In the genomic region with DNA sequence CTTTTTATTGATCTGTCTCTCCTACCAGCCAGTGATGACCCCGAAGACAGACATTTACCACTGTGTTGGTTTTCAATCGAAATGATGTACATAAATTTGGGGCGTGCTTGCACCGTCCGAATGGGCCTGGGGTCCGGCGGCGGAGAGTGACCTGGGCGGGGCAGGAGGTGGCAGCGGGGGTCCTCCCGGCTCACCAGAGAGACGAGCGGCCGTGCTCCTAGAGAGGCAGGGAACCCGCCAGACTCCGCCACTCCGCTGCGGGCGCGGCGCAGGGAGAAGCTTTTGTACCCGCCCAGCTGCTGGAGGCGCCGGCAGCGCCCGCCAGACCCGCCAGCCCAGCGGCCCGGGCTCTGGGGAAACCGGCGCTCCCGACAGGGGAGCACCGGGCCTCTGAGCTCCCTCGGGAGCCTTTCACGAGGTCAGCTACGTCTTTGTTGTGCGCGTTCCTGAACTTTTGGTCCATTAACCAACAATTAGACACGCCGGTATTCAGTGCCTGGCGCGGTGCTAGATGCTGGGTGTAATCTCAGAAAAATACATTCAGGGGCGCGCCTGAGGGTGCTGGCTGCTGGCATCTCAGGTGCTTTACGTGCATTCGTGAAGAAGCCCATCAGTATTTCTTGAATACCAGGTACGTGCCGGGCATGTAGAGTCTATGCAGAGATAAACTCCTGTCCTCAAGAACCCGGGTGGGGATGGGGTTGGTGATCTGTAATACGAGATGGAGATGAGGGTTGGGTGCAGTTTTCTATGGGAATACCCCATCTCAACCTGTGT, we compare ENCODE assay signal across 8 cellular contexts. TPM values are rescaled to one million over a fixed set of nuclear protein-coding genes. Genes with fewer than 3 reads are reported as not detected.
A peak's percentile ranks its signal among the peaks of the same experiment; 100 is the strongest.
DNase-seq lines count a peak whose midpoint lies in the region; ATAC-seq and TF ChIP-seq lines count a peak whose summit lies in the region.

A gene with protein sequence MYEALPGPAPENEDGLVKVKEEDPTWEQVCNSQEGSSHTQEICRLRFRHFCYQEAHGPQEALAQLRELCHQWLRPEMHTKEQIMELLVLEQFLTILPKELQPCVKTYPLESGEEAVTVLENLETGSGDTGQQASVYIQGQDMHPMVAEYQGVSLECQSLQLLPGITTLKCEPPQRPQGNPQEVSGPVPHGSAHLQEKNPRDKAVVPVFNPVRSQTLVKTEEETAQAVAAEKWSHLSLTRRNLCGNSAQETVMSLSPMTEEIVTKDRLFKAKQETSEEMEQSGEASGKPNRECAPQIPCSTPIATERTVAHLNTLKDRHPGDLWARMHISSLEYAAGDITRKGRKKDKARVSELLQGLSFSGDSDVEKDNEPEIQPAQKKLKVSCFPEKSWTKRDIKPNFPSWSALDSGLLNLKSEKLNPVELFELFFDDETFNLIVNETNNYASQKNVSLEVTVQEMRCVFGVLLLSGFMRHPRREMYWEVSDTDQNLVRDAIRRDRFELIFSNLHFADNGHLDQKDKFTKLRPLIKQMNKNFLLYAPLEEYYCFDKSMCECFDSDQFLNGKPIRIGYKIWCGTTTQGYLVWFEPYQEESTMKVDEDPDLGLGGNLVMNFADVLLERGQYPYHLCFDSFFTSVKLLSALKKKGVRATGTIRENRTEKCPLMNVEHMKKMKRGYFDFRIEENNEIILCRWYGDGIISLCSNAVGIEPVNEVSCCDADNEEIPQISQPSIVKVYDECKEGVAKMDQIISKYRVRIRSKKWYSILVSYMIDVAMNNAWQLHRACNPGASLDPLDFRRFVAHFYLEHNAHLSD (plus strand): TSS at position 285 of the 777 bp plus-strand sequence. CDS start 2,242 bp downstream, outside the sequence.

- no peaks in the 10 kb centered on the region for H4K20me1 ChIP-seq in PC-9 (ENCODE audit: insufficient read depth)

- H3K27ac Mint-ChIP-seq in nephron progenitor cell, result no peak within 1 kb of the TSS

- DNase-seq in DMS79 (lab: John Stamatoyannopoulos, UW), result peak; percentile 47
- DNase-seq in Jurkat, Clone E6-1 (ENCODE audit: low read depth, low spot score), result peak; percentile 59
- DNase-seq in PC-9, result peak; percentile 45 to 78
- peak; percentile 16 for DNase-seq in activated effector memory CD4-positive, alpha-beta T cell treated with Interleukin-2 at 50 U/mL for 16 hours
- peak; percentile 75 to 92 for DNase-seq in foreskin fibroblast
- DNase-seq in nephron progenitor cell, result peak; percentile 88
- DNase-seq in substantia nigra (lab: John Stamatoyannopoulos, UW), result peak in 45 of 49 donors; percentile 1 to 83 (median 29)

- peak; percentile 76 for ATAC-seq in GM21529 (IDR thresholded peaks at IDR 0.05; ENCODE audit: unreplicated experiment)

- no peaks in the 10 kb centered on the region for H3K27me3 Mint-ChIP-seq in nephron progenitor cell (ENCODE audit: low read depth, poor library complexity)

- POLR2A ChIA-PET in PC-9 (lab: Charles Lee; ENCODE audit: unreplicated experiment), result interaction anchor here (0.5 to 1.2 kb wide), 5 partner anchors 13 to 1781 kb away, joined by 3 to 10 read pairs (median 3); a partner anchor contains a TSS

- TF ChIP-seq CTCF in PC-9 (conservative IDR thresholded peaks at IDR 0.05), result no peak
- TF ChIP-seq CTCF in foreskin fibroblast (IDR thresholded peaks at IDR 0.05; ENCODE audit: low read depth, low read length), result no peak
- no peak for TF ChIP-seq CTCF in nephron progenitor cell (IDR thresholded peaks at IDR 0.05)

- intact Hi-C loops in PC-9 (cut with micrococcal nuclease; ENCODE audit: unreplicated experiment), result no loop called here

- H3K27ac ChIP-seq in PC-9, result no peak within 1 kb of the TSS
- H3K27ac ChIP-seq in substantia nigra (ENCODE audit: low read depth, low read length, poor library complexity, severe bottlenecking), result peak within 1 kb of the TSS; percentile 50

- no peaks in the 10 kb centered on the region for H3K9me3 ChIP-seq in PC-9 (ENCODE audit: insufficient read depth, low read depth)

- peak within 1 kb of the TSS; percentile 98 for H2AFZ ChIP-seq in PC-9

- H3K79me2 ChIP-seq in PC-9 (ENCODE audit: low read depth), result no peaks in the 10 kb centered on the region

- H3K9me3 Mint-ChIP-seq in nephron progenitor cell, result no peaks in the 10 kb centered on the region

- BruUV-seq in PC-9 (replicated peaks; lab: Mats Ljungman, UMichigan), result no TSS peak

- peaks cover 11% of the 10 kb centered on the region; the same call in 1 of the 2 replicates for H3K4me1 ChIP-seq in PC-9 (replicated peaks; ENCODE audit: insufficient read depth)

- peak within 1 kb of the TSS; percentile 97 for H3K4me3 Mint-ChIP-seq in nephron progenitor cell

- no peaks in the 10 kb centered on the region for H3K9me2 ChIP-seq in PC-9 (ENCODE audit: insufficient read depth)

- CTCF ChIA-PET in PC-9 (lab: Charles Lee), result no interaction called here

- peaks cover 23% of the 10 kb centered on the region for H3K4me1 Mint-ChIP-seq in nephron progenitor cell

- H3F3A ChIP-seq in PC-9 (ENCODE audit: insufficient read depth, low read depth), result no peaks in the 10 kb centered on the region

- H3K4me2 ChIP-seq in PC-9, result peak within 1 kb of the TSS; percentile 90

- peak within 1 kb of the TSS; percentile 70 for H3K4me3 ChIP-seq in Jurkat, Clone E6-1 (ENCODE audit: low read length)
- H3K4me3 ChIP-seq in PC-9, result peak within 1 kb of the TSS; percentile 82
- H3K4me3 ChIP-seq in foreskin fibroblast (ENCODE audit: low read depth in 1 of 2, low read length in 2 of 2), result peak within 1 kb of the TSS; percentile 72 to 80

- H3K36me3 ChIP-seq in PC-9 (ENCODE audit: low read depth), result no peaks in the 10 kb centered on the region; the same call in 1 of the 2 replicates

- H3K36me3 Mint-ChIP-seq in nephron progenitor cell (ENCODE audit: low read depth), result peaks cover 53% of the 10 kb centered on the region

- no peaks in the 10 kb centered on the region for H3K27me3 ChIP-seq in PC-9 (ENCODE audit: insufficient read depth, low read depth)

RNA-seq across cellular contexts. Expression of the gene that starts here (rescaled TPM):
- 4.6 TPM for polyA plus RNA-seq in Jurkat, Clone E6-1 (2012; ENCODE audit: insufficient read depth, insufficient read length)
- 3.6 and 3.9 TPM in 2 replicates for total RNA-seq in PC-9 (2021)

Comparison
In these comparisons a context has a peak if more than half of its experiments do, and no peak if none do; other contexts are left out.
1. DNase-seq: peak in every context shown above with its lines; median percentile 88 in nephron progenitor cell; 84 in foreskin fibroblast; 62 in PC-9; 59 in Jurkat, Clone E6-1; 47 in DMS79; 29 in substantia nigra; 16 in activated effector memory CD4-positive, alpha-beta T cell treated with Interleukin-2 at 50 U/mL for 16 hours.